8 cellular contexts compared by ENCODE assay signal in the genomic region with DNA sequence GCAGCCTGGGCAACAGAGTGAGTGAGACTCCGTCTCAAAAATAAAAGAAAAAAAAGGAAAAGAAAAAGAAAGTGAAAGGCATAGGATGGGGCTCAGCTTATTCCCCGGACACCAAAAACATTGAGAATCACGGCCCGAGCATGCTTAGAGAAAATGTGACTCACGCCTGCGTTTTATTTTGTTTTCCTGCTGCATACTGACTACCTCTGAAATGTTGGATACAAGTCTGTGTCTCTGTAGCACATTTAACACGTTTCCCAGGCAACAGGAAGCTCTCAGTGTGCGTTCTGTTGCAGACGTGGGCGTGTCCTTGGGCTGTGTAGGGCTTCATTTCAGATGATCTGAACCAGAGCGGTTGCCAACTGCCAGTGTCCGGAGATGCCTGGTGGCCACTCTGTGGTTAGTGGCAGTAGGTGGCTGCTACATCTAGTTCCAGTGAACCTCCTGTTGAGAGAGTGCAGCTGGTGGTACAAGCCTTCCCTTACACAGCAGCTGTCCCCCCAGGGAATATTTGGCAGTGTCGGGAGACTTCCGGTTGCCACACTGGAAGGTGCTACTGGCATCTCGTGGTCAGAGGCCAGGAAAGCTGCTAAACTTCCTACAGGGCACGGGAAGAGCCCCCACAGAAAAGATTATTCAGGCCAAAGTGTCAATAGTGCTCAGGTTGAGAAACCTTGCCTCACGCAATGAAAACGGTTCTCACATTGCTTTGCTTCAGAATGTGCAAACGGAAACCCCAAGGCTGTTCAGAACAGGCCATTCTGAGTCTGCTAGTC. TPM values are rescaled to one million over a fixed set of nuclear protein-coding genes. Genes with fewer than 3 reads are reported as not detected.
A peak's percentile ranks its signal among the peaks of the same experiment; 100 is the strongest.
DNase-seq lines count a peak whose midpoint lies in the region; ATAC-seq lines count a peak whose summit lies in the region.

No MANE protein-coding gene starts in this region.

- peaks cover 7% of the 10 kb centered on the region for H3K4me1 ChIP-seq in effector memory CD4-positive, alpha-beta T cell (ENCODE audit: control insufficient read depth, insufficient read depth, low read length, poor library complexity, severe bottlenecking)

- H3K4me1 Mint-ChIP-seq in naive B cell = peaks cover 21 to 28% (median 27%) of the 10 kb centered on the region in 3 donors

- H3K27ac ChIP-seq in effector memory CD4-positive, alpha-beta T cell (ENCODE audit: insufficient read depth, low read length, poor library complexity, severe bottlenecking) = no peak overlapping the region

- peak overlapping the region; percentile 48; the same call in 1 of the 2 replicates for H3K4me3 ChIP-seq in GM08714 (ENCODE audit: low read length)
- H3K4me3 ChIP-seq in effector memory CD4-positive, alpha-beta T cell (ENCODE audit: insufficient read depth, low read depth, low read length, poor library complexity, severe bottlenecking) = peak overlapping the region; percentile 47

- no peaks in the 10 kb centered on the region for H3K36me3 ChIP-seq in effector memory CD4-positive, alpha-beta T cell (ENCODE audit: control insufficient read depth, insufficient read depth, low read length)

- DNase-seq in NCI-H69 (lab: John Stamatoyannopoulos, UW) (peak; percentile 92), naive B cell (peak; percentile 45)
- peak; percentile 15 to 28 for DNase-seq in activated CD8-positive, alpha-beta memory T cell treated with anti-CD3 and anti-CD28 coated beads for 4 hours (ENCODE audit: low read depth in 2 of 2)
- DNase-seq in effector memory CD4-positive, alpha-beta T cell = peak in 2 of 3 donors; percentile 27 to 61
- peak; percentile 41 for DNase-seq in stimulated activated naive CD4-positive, alpha-beta T cell treated with Interleukin-2 at 50 U/mL for 16 hours (lab: John Stamatoyannopoulos, UW)

- no peaks in the 10 kb centered on the region for H3K9me3 ChIP-seq in effector memory CD4-positive, alpha-beta T cell (ENCODE audit: control insufficient read depth, low read length)

- peak overlapping the region; percentile 25 to 95 (median 88) for H3K27ac Mint-ChIP-seq in naive B cell

- H3K9me3 Mint-ChIP-seq in naive B cell = peaks cover 0 to 3% (median 0%) of the 10 kb centered on the region in 7 donors

- H3K36me3 Mint-ChIP-seq in naive B cell = no peaks in the 10 kb centered on the region

- no peaks in the 10 kb centered on the region for H3K27me3 ChIP-seq in effector memory CD4-positive, alpha-beta T cell (replicated peaks; ENCODE audit: control insufficient read depth, insufficient read depth, low read length, poor library complexity, severe bottlenecking)

- H3K4me3 Mint-ChIP-seq in naive B cell = peak overlapping the region; percentile 84 to 94 (median 91)

- ATAC-seq in HG03045 (IDR thresholded peaks at IDR 0.05; ENCODE audit: unreplicated experiment) (peak; percentile 50), naive B cell (ENCODE audit: low read depth in 2 of 2) (peak; percentile 87 to 88), GM18858 (IDR thresholded peaks at IDR 0.05; ENCODE audit: unreplicated experiment) (no peak)

- no peaks in the 10 kb centered on the region for H3K27me3 Mint-ChIP-seq in naive B cell

RNA-seq across cellular contexts. Expression of a gene that starts 3.0 kb away (rescaled TPM):
- 1 to 10 TPM in 1 of 6 donors, under 1 TPM in 1, not detected in 4; 0.78 to 1.4 TPM for polyA plus RNA-seq in naive B cell (ENCODE audit: low read depth in 6 of 6)

RNA-seq across cellular contexts. Expression of a gene that starts 8.2 kb away (rescaled TPM):
- 10 to 100 TPM in 5 of 6 donors, 1 to 10 TPM in 1; 4.7 to 39.3 (median 13.1) TPM for polyA plus RNA-seq in naive B cell (ENCODE audit: low read depth in 6 of 6)

Comparison
In these comparisons a context has a peak if more than half of its experiments do, and no peak if none do; other contexts are left out.
1. DNase-seq: peak in every context shown above with its lines; median percentile 92 in NCI-H69; 45 in naive B cell; 44 in effector memory CD4-positive, alpha-beta T cell; 41 in stimulated activated naive CD4-positive, alpha-beta T cell treated with Interleukin-2 at 50 U/mL for 16 hours; 22 in activated CD8-positive, alpha-beta memory T cell treated with anti-CD3 and anti-CD28 coated beads for 4 hours.